19 cellular contexts compared by ENCODE assay signal in genomic region chr11:69393865-69394233, GRCh38.
"Had no signal": no experiment of that assay in that cellular context is flagged by ENCODE, and none has a peak within 500 bp of the region (broad histone marks: within the 10 kb centered on the region; RNA-seq: fewer than 3 reads in every experiment).

No MANE protein-coding gene starts in this region.

- ATAC-seq: gastrocnemius medialis; mucosa of descending colon; naive thymus-derived CD8-positive, alpha-beta T cell; psoas muscle had no signal

- H3K9me3 ChIP-seq: colonic mucosa, pancreas, suprapubic skin, thyroid gland, uterus had no signal

- H3K27ac ChIP-seq: colonic mucosa, esophagus muscularis mucosa, gastrocnemius medialis, pancreas, psoas muscle, suprapubic skin, thyroid gland, uterus had no signal

- H3K36me3 ChIP-seq: colonic mucosa, esophagus muscularis mucosa, gastrocnemius medialis, heart right ventricle, pancreas, suprapubic skin, thyroid gland, uterus had no signal

- H3K4me3 ChIP-seq: colonic mucosa, esophagus muscularis mucosa, gastrocnemius medialis, heart right ventricle, mucosa of descending colon, pancreas, psoas muscle, suprapubic skin, thyroid gland, uterus had no signal

- H3K27me3 ChIP-seq: colonic mucosa, gastrocnemius medialis, pancreas, suprapubic skin, thyroid gland, uterus had no signal

- DNase-seq: cerebellar nuclear complex; colonic mucosa; effector CD4-positive, alpha-beta T cell; gastrocnemius medialis; kidney glomerular epithelial cell; mucosa of descending colon; naive thymus-derived CD8-positive, alpha-beta T cell; retina; small intestine; stimulated activated CD4-positive, alpha-beta T cell treated with anti-CD3 and anti-CD28 coated beads, Interleukin-2, amount 100 ng/mL, for 48 hours; stimulated activated naive CD4-positive, alpha-beta T cell treated with Interleukin-2 at 50 U/mL for 16 hours; thyroid gland; uterus had no signal

- H3K4me1 ChIP-seq: colonic mucosa, gastrocnemius medialis, pancreas, psoas muscle, uterus had no signal

- H3K4me3 Mint-ChIP-seq: naive thymus-derived CD8-positive, alpha-beta T cell; type B pancreatic cell had no signal

- H3K27ac Mint-ChIP-seq: naive thymus-derived CD8-positive, alpha-beta T cell; type B pancreatic cell had no signal

- H3K27me3 Mint-ChIP-seq: type B pancreatic cell had no signal

- H3K4me1 Mint-ChIP-seq: naive thymus-derived CD8-positive, alpha-beta T cell had no signal
